ENCODE assay signal across 8 cellular contexts in the genomic region with DNA sequence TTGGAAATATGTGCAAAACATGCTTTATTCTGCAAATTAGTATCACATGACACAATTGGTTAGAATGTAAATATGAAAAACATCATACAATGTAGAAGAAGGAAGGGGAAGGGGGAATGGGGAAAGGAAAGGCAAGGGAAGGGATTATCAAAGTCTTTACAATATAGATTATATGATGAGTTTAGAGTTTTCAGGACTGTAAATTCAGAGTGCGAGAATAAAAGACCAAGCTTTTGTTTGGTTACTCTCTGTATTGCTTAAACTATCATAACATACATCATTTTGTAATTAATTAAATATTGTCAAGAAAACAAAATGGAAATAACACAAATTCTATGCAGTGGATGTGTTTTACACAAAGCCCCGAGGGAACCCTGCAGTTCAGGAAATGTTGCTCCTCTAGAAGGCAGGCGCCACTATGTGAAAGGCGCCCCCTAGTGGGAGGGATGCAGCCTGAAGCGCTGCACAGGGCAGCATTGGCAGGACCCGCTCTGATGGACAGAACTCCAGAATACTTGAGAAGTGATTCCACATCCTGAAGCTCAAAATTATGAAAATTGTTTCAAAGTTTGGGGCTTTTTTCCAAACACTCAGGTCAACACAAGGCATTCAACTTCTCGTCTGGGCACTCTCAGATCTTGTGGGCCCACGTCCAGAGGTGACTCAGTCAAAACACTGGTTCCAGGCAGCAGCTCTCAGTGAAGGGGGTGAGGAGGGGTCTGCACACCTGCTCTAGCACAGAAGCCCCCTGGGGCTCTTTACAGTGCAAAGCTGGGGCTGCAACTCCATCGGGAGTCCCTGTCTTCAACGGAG. TPM values are rescaled to one million over a fixed set of nuclear protein-coding genes. Genes with fewer than 3 reads are reported as not detected.
DNase-seq lines count a peak whose midpoint lies in the region; ATAC-seq, FAIRE-seq and TF ChIP-seq lines count a peak whose summit lies in the region.

No MANE protein-coding gene starts in this region.

- no peak overlapping the region for H3K4me3 Mint-ChIP-seq in activated CD8-positive, alpha-beta T cell treated with anti-CD3 and anti-CD28 coated beads for 36 hours
- no peak overlapping the region for H3K4me3 Mint-ChIP-seq in mesothelial cell of epicardium

- H3K4me1 ChIP-seq in A549 = no peaks in the 10 kb centered on the region
- H3K4me1 ChIP-seq in effector memory CD4-positive, alpha-beta T cell (ENCODE audit: control insufficient read depth, insufficient read depth, low read length, poor library complexity, severe bottlenecking) = no peaks in the 10 kb centered on the region

- H3K4me2 ChIP-seq in A549 = no peak overlapping the region

- 14% methylated on average over 10 of the region's 10 CpGs for WGBS in A549 (ENCODE audit: missing lambda C conversion rate)

- no peak for FAIRE-seq in A549 (lab: Jason Lieb, UNC)

- H3K4me3 ChIP-seq in A549 = no peak overlapping the region
- no peak overlapping the region for H3K4me3 ChIP-seq in effector memory CD4-positive, alpha-beta T cell (ENCODE audit: insufficient read depth, low read depth, low read length, poor library complexity, severe bottlenecking)

- peak; percentile 94 to 98 for ATAC-seq in A549
- ATAC-seq in GM18499 (IDR thresholded peaks at IDR 0.05; ENCODE audit: insufficient read depth, unreplicated experiment) = peak; percentile 59
- ATAC-seq in HG02981 (IDR thresholded peaks at IDR 0.05; ENCODE audit: unreplicated experiment) = peak; percentile 75
- peak; percentile 89 for ATAC-seq in activated CD8-positive, alpha-beta T cell treated with anti-CD3 and anti-CD28 coated beads for 36 hours

- H3K27me3 Mint-ChIP-seq in activated CD8-positive, alpha-beta T cell treated with anti-CD3 and anti-CD28 coated beads for 36 hours = no peaks in the 10 kb centered on the region
- H3K27me3 Mint-ChIP-seq in mesothelial cell of epicardium (ENCODE audit: low read depth) = no peaks in the 10 kb centered on the region

- TF ChIP-seq POLR2A in A549 (IDR thresholded peaks at IDR 0.05; ENCODE audit: low read length) = no peak

- no peaks in the 10 kb centered on the region for H3K9me3 ChIP-seq in A549
- H3K9me3 ChIP-seq in effector memory CD4-positive, alpha-beta T cell (ENCODE audit: control insufficient read depth, low read length) = no peaks in the 10 kb centered on the region

- no peaks in the 10 kb centered on the region for H3K27me3 ChIP-seq in effector memory CD4-positive, alpha-beta T cell (replicated peaks; ENCODE audit: control insufficient read depth, insufficient read depth, low read length, poor library complexity, severe bottlenecking)

- no peaks in the 10 kb centered on the region for H3K9me3 Mint-ChIP-seq in activated CD8-positive, alpha-beta T cell treated with anti-CD3 and anti-CD28 coated beads for 36 hours
- no peaks in the 10 kb centered on the region for H3K9me3 Mint-ChIP-seq in mesothelial cell of epicardium

- no peak for TF ChIP-seq EP300 in A549 (IDR thresholded peaks at IDR 0.05)

- POLR2A ChIA-PET in A549 (lab: Yijun Ruan, JAX) = no interaction called here
- POLR2A ChIA-PET in activated CD8-positive, alpha-beta T cell treated with anti-CD3 and anti-CD28 coated beads for 36 hours (lab: Charles Lee) = no interaction called here

- H3K27ac Mint-ChIP-seq in activated CD8-positive, alpha-beta T cell treated with anti-CD3 and anti-CD28 coated beads for 36 hours = no peak overlapping the region
- no peak overlapping the region for H3K27ac Mint-ChIP-seq in mesothelial cell of epicardium

- DNase-seq in A549 (ENCODE audit: low read depth in 1 of 2, low spot score in 1 of 2) (peak; percentile 63 to 66), NCI-H526 (lab: John Stamatoyannopoulos, UW) (peak; percentile 14 to 71), mesothelial cell of epicardium (ENCODE audit: low spot score in 2 of 2, unreplicated experiment in 2 of 2) (peak; percentile 65 to 85)
- DNase-seq in activated CD8-positive, alpha-beta T cell treated with anti-CD3 and anti-CD28 coated beads for 36 hours = peak; percentile 83
- DNase-seq in effector memory CD4-positive, alpha-beta T cell = peak; percentile 26 to 56 (median 29)
- peak; percentile 39 to 62 for DNase-seq in stimulated activated CD8-positive, alpha-beta memory T cell treated with anti-CD3 and anti-CD28 coated beads, Interleukin-2, amount 100 ng/mL, for 1 hour (ENCODE audit: low read depth in 2 of 2)

- TF ChIP-seq CTCF in A549 (IDR thresholded peaks at IDR 0.05) = peak; percentile 88
- TF ChIP-seq CTCF in activated CD8-positive, alpha-beta T cell treated with anti-CD3 and anti-CD28 coated beads for 36 hours (IDR thresholded peaks at IDR 0.05) = peak; percentile 96
- peak; percentile 75 for TF ChIP-seq CTCF in mesothelial cell of epicardium (IDR thresholded peaks at IDR 0.05; ENCODE audit: unreplicated experiment)

- TF ChIP-seq RAD21 in A549 (conservative IDR thresholded peaks at IDR 0.05 in 1 of 2, IDR thresholded peaks at IDR 0.05 in 1 of 2) = peak; percentile 68 to 70

- intact Hi-C loops in activated CD8-positive, alpha-beta T cell treated with anti-CD3 and anti-CD28 coated beads for 36 hours (cut with micrococcal nuclease) = no loop called here

- no peaks in the 10 kb centered on the region for H3K4me1 Mint-ChIP-seq in activated CD8-positive, alpha-beta T cell treated with anti-CD3 and anti-CD28 coated beads for 36 hours (ENCODE audit: low read depth)
- no peaks in the 10 kb centered on the region for H3K4me1 Mint-ChIP-seq in mesothelial cell of epicardium

- CTCF ChIA-PET in A549 (lab: Yijun Ruan, JAX) = interaction anchor here (0.6 to 3.7 kb wide), 31 partner anchors 10 to 704 kb away, joined by 3 to 32 read pairs (median 4); no protein-coding TSS in a partner anchor
- CTCF ChIA-PET in activated CD8-positive, alpha-beta T cell treated with anti-CD3 and anti-CD28 coated beads for 36 hours (lab: Charles Lee) = interaction anchor here (0.6 to 3.1 kb wide), 27 partner anchors 10 to 510 kb away, joined by 3 to 18 read pairs (median 4); no protein-coding TSS in a partner anchor

- H3K36me3 Mint-ChIP-seq in activated CD8-positive, alpha-beta T cell treated with anti-CD3 and anti-CD28 coated beads for 36 hours (ENCODE audit: low read depth) = no peaks in the 10 kb centered on the region
- no peaks in the 10 kb centered on the region for H3K36me3 Mint-ChIP-seq in mesothelial cell of epicardium

- H3K27ac ChIP-seq in A549 = no peak overlapping the region
- no peak overlapping the region for H3K27ac ChIP-seq in effector memory CD4-positive, alpha-beta T cell (ENCODE audit: insufficient read depth, low read length, poor library complexity, severe bottlenecking)

- H3K36me3 ChIP-seq in effector memory CD4-positive, alpha-beta T cell (ENCODE audit: control insufficient read depth, insufficient read depth, low read length) = no peaks in the 10 kb centered on the region

TF ChIP-seq in A549, 52 proteins besides CTCF, POLR2A, EP300 and RAD21:
- TF ChIP-seq RCOR1 (IDR thresholded peaks at IDR 0.05; ENCODE audit: low read depth, low read length) = no peak
- TF ChIP-seq PHF8 (IDR thresholded peaks at IDR 0.05; ENCODE audit: borderline replicate concordance, low read depth) = no peak
- peak; percentile 79 for TF ChIP-seq SMC3 (IDR thresholded peaks at IDR 0.05)

RNA-seq across cellular contexts. Expression of a gene that starts 31.6 kb away (rescaled TPM):
- polyA plus RNA-seq in A549 (2011; rRNA removed) = 38.9 and 43.6 TPM in 2 replicates
- polyA plus RNA-seq in A549 (2012; cell fraction: cytosol; rRNA removed) = 15.5 and 18.6 TPM in 2 replicates
- 8.8 and 9.3 TPM in 2 replicates for polyA plus RNA-seq in A549 (2012; cell fraction: nucleus; rRNA removed)
- polyA plus RNA-seq in A549 (2017; fragmentation: RNase III; extraction: RNeasy Plus Mini Kit Qiagen cat#74134 plus additional on column Dnase treatment) = 19.0 to 20.9 TPM (median 20.4 TPM) in 3 replicates
- 12.8 and 16.2 TPM in 2 replicates for polyA minus RNA-seq in A549 (2011; rRNA and poly(A)+ RNA removed)
- total RNA-seq in activated CD8-positive, alpha-beta T cell treated with anti-CD3 and anti-CD28 coated beads for 36 hours = 10 to 100 TPM; 11.7 to 12.3 TPM
- 26.1 to 32.0 TPM (median 30.7 TPM) in 3 replicates for total RNA-seq in mesothelial cell of epicardium

Comparison
In these comparisons a context has a peak if more than half of its experiments do, and no peak if none do; other contexts are left out.
1. DNase-seq: peak in every context shown above with its lines; median percentile 83 in activated CD8-positive, alpha-beta T cell treated with anti-CD3 and anti-CD28 coated beads for 36 hours; 75 in mesothelial cell of epicardium; 64 in A549; 50 in stimulated activated CD8-positive, alpha-beta memory T cell treated with anti-CD3 and anti-CD28 coated beads, Interleukin-2, amount 100 ng/mL, for 1 hour; 42 in NCI-H526; 29 in effector memory CD4-positive, alpha-beta T cell.